20 cellular contexts compared by ENCODE assay signal in genomic region chr13:77776704-77777103, GRCh38.
"Had no signal": no experiment of that assay in that cellular context is flagged by ENCODE, and none has a peak within 500 bp of the region (broad histone marks: within the 10 kb centered on the region; RNA-seq: fewer than 3 reads in every experiment).

No MANE protein-coding gene starts in this region.

- ATAC-seq: foreskin keratinocyte; gastroesophageal sphincter; heart right ventricle; left colon; natural killer cell treated with Interleukin-12 subunit alpha and Interleukin-12 subunit beta and Interleukin-15 and Interleukin-18, amount 100 ng/mL, for 72 hours; pancreas; right lobe of liver; stimulated activated naive B cell treated with anti-CD40 and anti-IgM and Interleukin-4, amounts not matched to agents 10 μg/mL and 1 μg/mL and 100 μg/mL, for 72 hours had no signal

- DNase-seq: dermis blood vessel endothelial cell; effector memory CD4-positive, alpha-beta T cell; foreskin keratinocyte; heart right ventricle; hippocampal formation; immature natural killer cell; islet precursor cell; kidney glomerular epithelial cell; left colon; naive B cell; pancreas; retina; right lobe of liver; small intestine; stimulated activated CD4-positive, alpha-beta T cell treated with anti-CD3 and anti-CD28 coated beads, Interleukin-15, amount 100 ng/mL, for 24 hours; stimulated activated CD4-positive, alpha-beta T cell treated with anti-CD3 and anti-CD28 coated beads, Interleukin-2, amount 100 ng/mL, for 48 hours; stimulated activated naive B cell treated with anti-CD40 and anti-IgM and Interleukin-4, amounts not matched to agents 10 μg/mL and 1 μg/mL and 100 μg/mL, for 72 hours; upper lobe of left lung had no signal
